Comparison of ENCODE assay signal across 1 cellular context in genomic region chr15:34038404-34039179, GRCh38.
TF ChIP-seq lines count a peak whose summit lies in the region.

No MANE protein-coding gene starts in this region.

TF ChIP-seq in HepG2, 621 proteins besides CTCF, POLR2A, EP300 and RAD21 (continued from another document and continues in another):
- peak; percentile 40; the same call in 1 of the 2 replicates for TF ChIP-seq ARID5B (CRISPR knock-in tag; IDR thresholded peaks at IDR 0.05)
- TF ChIP-seq SIX4 (CRISPR knock-in tag; IDR thresholded peaks at IDR 0.05): no peak
- TF ChIP-seq ZNF12 (CRISPR knock-in tag; IDR thresholded peaks at IDR 0.05): no peak
- TF ChIP-seq GRHL1 (CRISPR knock-in tag; conservative IDR thresholded peaks at IDR 0.05): no peak
- TF ChIP-seq ZNF33A (CRISPR knock-in tag; IDR thresholded peaks at IDR 0.05; ENCODE audit: borderline replicate concordance): no peak
- TF ChIP-seq ZNF784 (CRISPR knock-in tag; IDR thresholded peaks at IDR 0.05; ENCODE audit: borderline replicate concordance): no peak
- no peak for TF ChIP-seq PPARG (CRISPR knock-in tag; conservative IDR thresholded peaks at IDR 0.05)
- TF ChIP-seq TEAD3 (CRISPR knock-in tag; optimal IDR thresholded peaks at IDR 0.05; ENCODE audit: borderline replicate concordance): peak; percentile 19
- no peak for TF ChIP-seq KDM4B (CRISPR knock-in tag; IDR thresholded peaks at IDR 0.05)
- peak; percentile 53; the same call in 1 of the 2 replicates for TF ChIP-seq HOXA3 (CRISPR knock-in tag; IDR thresholded peaks at IDR 0.05)
- TF ChIP-seq SALL2 (CRISPR knock-in tag; IDR thresholded peaks at IDR 0.05): peak; percentile 58; the same call in 1 of the 2 replicates
- TF ChIP-seq ZSCAN12 (CRISPR knock-in tag; IDR thresholded peaks at IDR 0.05): no peak
- TF ChIP-seq TEF (CRISPR knock-in tag; IDR thresholded peaks at IDR 0.05): no peak
- 0 out of 2 replicates have a peak, but pooled peaks have one; percentile 16 for TF ChIP-seq TFE3 (CRISPR knock-in tag; IDR thresholded peaks at IDR 0.05)
- no peak for TF ChIP-seq EHMT2 (IDR thresholded peaks at IDR 0.05; ENCODE audit: borderline replicate concordance, low read depth, low read length)
- TF ChIP-seq KLF15 (CRISPR knock-in tag; IDR thresholded peaks at IDR 0.05; ENCODE audit: borderline replicate concordance): no peak
- no peak for TF ChIP-seq ZUFSP (CRISPR knock-in tag; IDR thresholded peaks at IDR 0.05; ENCODE audit: borderline replicate concordance)
- TF ChIP-seq RFXANK (CRISPR knock-in tag; IDR thresholded peaks at IDR 0.05): no peak
- 0 out of 2 replicates have a peak, but pooled peaks have one; percentile 9 for TF ChIP-seq ETV6 (CRISPR knock-in tag; conservative IDR thresholded peaks at IDR 0.05)
- 0 out of 2 replicates have a peak, but pooled peaks have one; percentile 32 for TF ChIP-seq RXRA (CRISPR knock-in tag; IDR thresholded peaks at IDR 0.05)
- TF ChIP-seq ZNF484 (CRISPR knock-in tag; IDR thresholded peaks at IDR 0.05; ENCODE audit: borderline replicate concordance, low read depth): no peak
- TF ChIP-seq BCL3 (CRISPR knock-in tag; IDR thresholded peaks at IDR 0.05): peak; percentile 56
- peak; percentile 82 for TF ChIP-seq ASH2L (IDR thresholded peaks at IDR 0.05; ENCODE audit: insufficient read length, low read depth, low read length)
- TF ChIP-seq MEIS1 (CRISPR knock-in tag; IDR thresholded peaks at IDR 0.05; ENCODE audit: borderline replicate concordance): 0 out of 2 replicates have a peak, but pooled peaks have one; percentile 7
- 0 out of 2 replicates have a peak, but pooled peaks have one; percentile 69 for TF ChIP-seq ZNF710 (CRISPR knock-in tag; IDR thresholded peaks at IDR 0.05; ENCODE audit: borderline replicate concordance)
- TF ChIP-seq MXD3 (CRISPR knock-in tag; IDR thresholded peaks at IDR 0.05): 0 out of 2 replicates have a peak, but pooled peaks have one; percentile 43
- TF ChIP-seq ZMAT3 (CRISPR knock-in tag; conservative IDR thresholded peaks at IDR 0.05): peak; percentile 57; the same call in 1 of the 2 replicates
- TF ChIP-seq ZBTB43 (CRISPR knock-in tag; conservative IDR thresholded peaks at IDR 0.05): peak; percentile 74
- TF ChIP-seq CEBPG (CRISPR knock-in tag; IDR thresholded peaks at IDR 0.05): no peak
- peak; percentile 58; the same call in 1 of the 2 replicates for TF ChIP-seq HOXA5 (CRISPR knock-in tag; IDR thresholded peaks at IDR 0.05)
- no peak for TF ChIP-seq ZNF260 (CRISPR knock-in tag; IDR thresholded peaks at IDR 0.05; ENCODE audit: borderline replicate concordance, low read depth)
- no peak for TF ChIP-seq PCBP1 (IDR thresholded peaks at IDR 0.05; ENCODE audit: borderline replicate concordance, low read depth, low read length)
- no peak for TF ChIP-seq POLR2AphosphoS2 (IDR thresholded peaks at IDR 0.05; ENCODE audit: low read depth, low read length)
- 0 out of 2 replicates have a peak, but pooled peaks have one; percentile 9 for TF ChIP-seq HOMEZ (CRISPR knock-in tag; IDR thresholded peaks at IDR 0.05; ENCODE audit: low read depth)
- peak; percentile 89 for TF ChIP-seq ZNF546 (CRISPR knock-in tag; conservative IDR thresholded peaks at IDR 0.05)
- peak; percentile 31; the same call in 1 of the 2 replicates for TF ChIP-seq ZNF274 (CRISPR knock-in tag; IDR thresholded peaks at IDR 0.05)
- TF ChIP-seq THAP8 (CRISPR knock-in tag; IDR thresholded peaks at IDR 0.05; ENCODE audit: borderline replicate concordance): no peak
- no peak for TF ChIP-seq HDAC6 (IDR thresholded peaks at IDR 0.05; ENCODE audit: low read depth, low read length)
